Comparison of ENCODE assay signal across 25 cellular contexts in the genomic region with DNA sequence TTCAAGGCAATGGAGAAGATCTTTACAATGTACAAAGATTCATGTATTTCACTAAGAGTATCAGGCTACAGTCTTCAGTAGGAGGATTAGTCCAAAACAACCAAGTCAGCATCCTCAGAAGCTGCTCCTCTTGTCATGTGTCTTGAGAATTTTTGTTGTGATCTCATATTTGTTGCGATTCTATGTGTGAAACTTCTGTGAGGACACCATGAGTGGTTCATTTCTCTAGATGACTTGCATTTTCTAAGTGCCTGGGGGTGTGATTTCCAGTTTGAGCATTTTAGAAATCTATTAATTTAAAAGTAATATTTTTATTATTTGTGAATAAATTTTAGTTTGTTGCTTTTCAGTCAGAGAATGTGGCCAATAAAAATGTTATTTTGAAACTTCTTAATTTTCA.
"Had no signal": no experiment of that assay in that cellular context is flagged by ENCODE, and none has a peak within 500 bp of the region (broad histone marks: within the 10 kb centered on the region; RNA-seq: fewer than 3 reads in every experiment).

No MANE protein-coding gene starts in this region.

- H3K4me3 ChIP-seq: breast epithelium, MG63, Peyer's patch, SJSA1 had no signal

- H3K27me3 ChIP-seq: breast epithelium, MG63, Peyer's patch, SJSA1 had no signal

- ATAC-seq: activated CD8-positive, alpha-beta T cell treated with anti-CD3 and anti-CD28 coated beads, Interleukin-2, amount 10 ng/mL, durations not matched to agents 7 days and 5 days; SK-N-SH treated with all-trans-retinoic acid at 6 μM for 48 hours; WTC11 had no signal

- H3K4me1 ChIP-seq: breast epithelium, Peyer's patch, SJSA1 had no signal

- H3K9me3 ChIP-seq: breast epithelium, MG63, Peyer's patch, SJSA1 had no signal

- DNase-seq: activated CD4-positive, alpha-beta T cell treated with anti-CD3 and anti-CD28 coated beads for 48 hours; activated CD4-positive, alpha-beta T cell treated with anti-CD3 and anti-CD28 coated beads, Interleukin-2, amount 50 U/mL, for 4 hours; activated CD4-positive, CD25-positive, alpha-beta regulatory T cell treated with anti-CD3 and anti-CD28 coated beads, Interleukin-2, amount 50 U/mL, for 72 hours; activated CD8-positive, alpha-beta memory T cell treated with anti-CD3 and anti-CD28 coated beads, Interleukin-2, amount 50 U/mL, for 48 hours; activated CD8-positive, alpha-beta T cell treated with anti-CD3 and anti-CD28 coated beads, Interleukin-2, amount 10 ng/mL, durations not matched to agents 7 days and 5 days; activated effector memory CD4-positive, alpha-beta T cell treated with Interleukin-2 at 50 U/mL for 16 hours; activated naive CD4-positive, alpha-beta T cell; activated T-cell treated with anti-CD3 and anti-CD28 coated beads, Interleukin-2, amount 50 U/mL, for 1 hour; aorta; caudate nucleus; MG63; NCI-H1105; NCI-H1436 treated with DMSO at 0.1 percent for 48 hours; NCI-H187; NCI-H2081; NCI-H510A treated with DMSO at 0.1 percent for 48 hours; NCI-H69; NK-92 treated with Interleukin-12 subunit alpha and Interleukin-12 subunit beta, amount 100 ng/mL, for 24 hours; OCI-M1; Peyer's patch; SHP77 had no signal

- H3K36me3 ChIP-seq: breast epithelium, MG63, Peyer's patch, SJSA1 had no signal

- H3K27ac ChIP-seq: breast epithelium, Peyer's patch, SJSA1 had no signal
